In the genomic region with DNA sequence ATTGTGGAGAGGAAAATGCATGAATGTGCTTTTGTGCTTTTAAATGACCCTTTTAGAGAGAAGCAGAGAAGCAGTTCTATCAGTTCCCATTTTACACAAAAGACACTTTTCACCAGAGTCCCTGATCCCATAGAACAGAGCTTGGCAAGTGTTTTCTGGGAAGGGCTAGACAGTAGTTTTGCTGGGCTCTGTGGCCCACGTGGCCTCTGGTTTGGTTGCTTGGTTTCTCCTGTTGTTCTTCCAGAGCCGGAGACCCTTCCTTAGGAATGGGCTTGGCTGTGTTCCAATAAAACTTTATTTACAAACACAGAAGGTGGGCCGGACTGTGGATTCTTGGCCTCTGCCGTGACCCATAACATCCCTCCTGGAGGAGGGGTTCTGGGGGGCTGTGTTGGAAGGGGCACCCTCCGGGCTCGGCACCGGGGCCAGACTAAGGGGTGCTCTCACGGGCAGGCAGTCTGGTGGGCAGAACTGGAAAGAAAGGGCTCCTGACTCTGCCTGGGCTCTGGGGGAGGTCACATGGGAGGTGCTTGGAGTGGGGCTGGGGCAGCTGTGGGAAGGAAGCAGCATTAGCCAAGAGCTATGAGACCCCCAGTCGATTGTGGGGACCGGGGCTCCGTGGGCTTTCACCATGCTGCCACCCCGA, we compare ENCODE assay signal across 12 cellular contexts. TPM values are rescaled to one million over a fixed set of nuclear protein-coding genes. Genes with fewer than 3 reads are reported as not detected.
A peak's percentile ranks its signal among the peaks of the same experiment; 100 is the strongest.
DNase-seq lines count a peak whose midpoint lies in the region; ATAC-seq and TF ChIP-seq lines count a peak whose summit lies in the region.
"Had no signal": no experiment of that assay in that cellular context is flagged by ENCODE, and none has a peak within 500 bp of the region (broad histone marks: within the 10 kb centered on the region; RNA-seq: fewer than 3 reads in every experiment).

No MANE protein-coding gene starts in this region.

- H3K27ac Mint-ChIP-seq in endodermal cell, result peak overlapping the region; percentile 74

- H3K9ac ChIP-seq in MM.1S (ENCODE audit: low read length) (peak overlapping the region; percentile 61), endodermal cell (ENCODE audit: extremely low read depth, low read length, poor library complexity, severe bottlenecking) (no peak overlapping the region)

- peaks cover 34% of the 10 kb centered on the region for H3K4me1 Mint-ChIP-seq in endodermal cell

- H3K4me1 ChIP-seq in MM.1S (ENCODE audit: low read length) (peaks cover 42% of the 10 kb centered on the region), endodermal cell (ENCODE audit: control insufficient read depth, insufficient read depth, low read length) (peaks cover 7% of the 10 kb centered on the region), gastrocnemius medialis (peaks cover 55 to 60% of the 10 kb centered on the region in 2 donors)

- peak overlapping the region; percentile 64 for H3K4me2 ChIP-seq in MM.1S (ENCODE audit: low read depth, low read length)

- peaks cover 8% of the 10 kb centered on the region for H3K9me3 Mint-ChIP-seq in endodermal cell

- no peak overlapping the region; the same call in 1 of the 2 replicates for H2AFZ ChIP-seq in MM.1S (ENCODE audit: low read length)

- no peak for TF ChIP-seq POLR2A in gastrocnemius medialis (IDR thresholded peaks at IDR 0.05)

- H3K27ac ChIP-seq in MM.1S (ENCODE audit: low read length) (peak overlapping the region; percentile 89), endodermal cell (ENCODE audit: low read depth, low read length) (peak overlapping the region; percentile 53), gastrocnemius medialis (peak overlapping the region; percentile 81 to 96 (median 91))

- H3K27me3 ChIP-seq in MM.1S (replicated peaks; ENCODE audit: insufficient read depth, low read length), result no peaks in the 10 kb centered on the region
- H3K27me3 ChIP-seq in endodermal cell (ENCODE audit: control insufficient read depth, insufficient read depth, low read length, poor library complexity, severe bottlenecking), result no peaks in the 10 kb centered on the region
- no peaks in the 10 kb centered on the region for H3K27me3 ChIP-seq in gastrocnemius medialis

- WGBS in endodermal cell (ENCODE audit: insufficient coverage in 1 of 2, insufficient read length in 1 of 2), 2 experiments, result 89 to 90% methylated on average over 10 to 12 of the region's 12 CpGs

- H3K27me3 Mint-ChIP-seq in endodermal cell (ENCODE audit: insufficient read depth), result no peaks in the 10 kb centered on the region

- intact Hi-C loops in gastrocnemius medialis (cut with DNase I; ENCODE audit: low total_unique reads), result loop anchor here (5.0 kb wide), 1 partner anchor 116 kb away; no protein-coding TSS in a partner anchor

- peak; percentile 24 for DNase-seq in NCI-H1092 treated with DMSO at 0.1 percent for 48 hours (lab: John Stamatoyannopoulos, UW)
- DNase-seq in NCI-H1092 (lab: John Stamatoyannopoulos, UW), result no peak
- no peak for DNase-seq in MM.1S
- DNase-seq in endodermal cell, result no peak
- no peak for DNase-seq in gastrocnemius medialis
- no peak for DNase-seq in NCI-H226
- DNase-seq in stimulated activated CD4-positive, alpha-beta T cell treated with anti-CD3 and anti-CD28 coated beads, Interleukin-4, amount 100 ng/mL, for 24 hours, result no peak
- DNase-seq: activated CD8-positive, alpha-beta memory T cell treated with anti-CD3 and anti-CD28 coated beads, Interleukin-2, amount 50 U/mL, for 48 hours had no signal

- peaks cover 97% of the 10 kb centered on the region for H3K79me2 ChIP-seq in MM.1S (ENCODE audit: low read length)

- TF ChIP-seq CTCF in MM.1S (IDR thresholded peaks at IDR 0.05; ENCODE audit: low read length) (no peak), endodermal cell (conservative IDR thresholded peaks at IDR 0.05) (no peak), gastrocnemius medialis (IDR thresholded peaks at IDR 0.05 in 4 of 5, conservative IDR thresholded peaks at IDR 0.05 in 1 of 5) (no peak)

- H3K36me3 ChIP-seq in MM.1S (replicated peaks; ENCODE audit: insufficient read depth, low read length), result 0 out of 2 replicates have a peak, but pooled peaks cover 6% of the 10 kb centered on the region
- peaks cover 13% of the 10 kb centered on the region for H3K36me3 ChIP-seq in endodermal cell (ENCODE audit: control insufficient read depth, insufficient read depth, low read length)
- H3K36me3 ChIP-seq in gastrocnemius medialis, result no peaks in the 10 kb centered on the region

- in situ Hi-C loops in gastrocnemius medialis (cut with MboI; ENCODE audit: low sequenced_read_pairs in 4 of 4), result no loop called here

- peaks cover 15% of the 10 kb centered on the region for H3K36me3 Mint-ChIP-seq in endodermal cell (ENCODE audit: low read depth)

- no peaks in the 10 kb centered on the region for H4K20me1 ChIP-seq in MM.1S (ENCODE audit: insufficient read depth, low read length)

- H3K4me3 Mint-ChIP-seq in endodermal cell, result no peak overlapping the region

- peaks cover 34% of the 10 kb centered on the region for H3F3A ChIP-seq in MM.1S (ENCODE audit: insufficient read depth, low read length)

- no peaks in the 10 kb centered on the region for H3K9me2 ChIP-seq in MM.1S (replicated peaks; ENCODE audit: insufficient read depth, low read length)

- peak overlapping the region; percentile 35 for H3K4me3 ChIP-seq in MM.1S (ENCODE audit: low read length)
- no peak overlapping the region for H3K4me3 ChIP-seq in endodermal cell (ENCODE audit: low read length)
- peak overlapping the region in 1 of 4 donors; percentile 23 for H3K4me3 ChIP-seq in gastrocnemius medialis

- H3K9me3 ChIP-seq in MM.1S (replicated peaks; ENCODE audit: insufficient read depth, low read length) (no peaks in the 10 kb centered on the region), endodermal cell (ENCODE audit: control insufficient read depth, low read length) (no peaks in the 10 kb centered on the region), gastrocnemius medialis (no peaks in the 10 kb centered on the region)

- ATAC-seq in gastrocnemius medialis (no peak), HG03097 (IDR thresholded peaks at IDR 0.05; ENCODE audit: low FRiP score, unreplicated experiment) (no peak)
- ATAC-seq: right cardiac atrium had no signal

RNA-seq across cellular contexts. Expression of gene SPPL2B, which starts 3.2 kb away (rescaled TPM):
- total RNA-seq in endodermal cell, result 100 to 1,000 TPM; 115 to 118 TPM
- 88.6 TPM for polyA plus RNA-seq in endodermal cell (2013, experiment 1 of 2)
- 73.4 TPM for polyA plus RNA-seq in endodermal cell (2013, experiment 2 of 2)
- 10 to 100 TPM; 18.1 to 27.7 (median 23.2) TPM for total RNA-seq in gastrocnemius medialis

RNA-seq across cellular contexts. Expression of gene LSM7, which starts 3.3 kb away (rescaled TPM):
- total RNA-seq in endodermal cell, result 100 to 1,000 TPM; 141 to 149 TPM
- 215 TPM for polyA plus RNA-seq in endodermal cell (2013, experiment 1 of 2)
- polyA plus RNA-seq in endodermal cell (2013, experiment 2 of 2), result 206 TPM
- 100 to 1,000 TPM in 1 of 4 donors, 10 to 100 TPM in 3; 70.0 to 109 (median 77.5) TPM for total RNA-seq in gastrocnemius medialis

RNA-seq across cellular contexts. Expression of gene LINGO3, which starts 23.8 kb away (rescaled TPM):
- total RNA-seq in endodermal cell, result 1 to 10 TPM in 1 of 2 donors, under 1 TPM in 1; 0.20 to 1.0 TPM
- polyA plus RNA-seq in endodermal cell (2013, experiment 1 of 2), result 2.3 TPM
- polyA plus RNA-seq in endodermal cell (2013, experiment 2 of 2), result 1.9 TPM
- not detected for total RNA-seq in gastrocnemius medialis
- total RNA-seq: A172, right cardiac atrium, RPMI7951 had no signal
- polyA plus RNA-seq: right cardiac atrium had no signal

RNA-seq across cellular contexts. Expression of gene TMPRSS9, which starts 28.3 kb away (rescaled TPM):
- total RNA-seq in endodermal cell (1 to 10 TPM in 1 of 2 donors, under 1 TPM in 1; 0.73 to 1.2 TPM), gastrocnemius medialis (not detected)
- polyA plus RNA-seq in endodermal cell (2013, experiment 1 of 2), result 1.2 TPM
- polyA plus RNA-seq in endodermal cell (2013, experiment 2 of 2), result 1.2 TPM
- total RNA-seq: A172, RPMI7951 had no signal
- polyA plus RNA-seq: right cardiac atrium had no signal

RNA-seq across cellular contexts. Expression of gene PEAK3, which starts 49.7 kb away (rescaled TPM):
- total RNA-seq in endodermal cell (not detected), gastrocnemius medialis (under 1 TPM in 1 of 4 donors, not detected in 3; 0.11 TPM)
- not detected for polyA plus RNA-seq in endodermal cell (2013, experiment 1 of 2)
- polyA plus RNA-seq in endodermal cell (2013, experiment 2 of 2), result 0.08 TPM

Comparison
In these comparisons a context has a peak if more than half of its experiments do, and no peak if none do; other contexts are left out.
1. RNA of gene SPPL2B, which starts 3.2 kb away (total RNA-seq): 115 to 118 TPM in endodermal cell; 18.1 to 27.7 TPM in gastrocnemius medialis; every median in the first group is over 4 times any median in the second.
2. Peak in every context shown above with its lines, with median percentiles within 50 percentile points of each other: H3K27ac ChIP-seq.